Comparison of ENCODE assay signal across 18 cellular contexts in genomic region chr10:109250144-109250543, GRCh38.
DNase-seq lines count a peak whose midpoint lies in the region; ATAC-seq and TF ChIP-seq lines count a peak whose summit lies in the region.
"Had no signal": no experiment of that assay in that cellular context is flagged by ENCODE, and none has a peak within 500 bp of the region (broad histone marks: within the 10 kb centered on the region; RNA-seq: fewer than 3 reads in every experiment).

No MANE protein-coding gene starts in this region.

- no peak for TF ChIP-seq CTCF in mucosa of descending colon (IDR thresholded peaks at IDR 0.05)

- H3K9me3 ChIP-seq in mucosa of descending colon, result no peaks in the 10 kb centered on the region
- H3K9me3 ChIP-seq: BLaER1 treated with 17β-estradiol and CSF1 and Interleukin-3, amounts not matched to agents 10 nM and 100 nM; Caco-2 had no signal

- ATAC-seq in mucosa of descending colon, result peak; percentile 67
- no peak for ATAC-seq in GM19324 (IDR thresholded peaks at IDR 0.05; ENCODE audit: low FRiP score, unreplicated experiment)
- ATAC-seq: CD8-positive, alpha-beta T cell had no signal

- no peaks in the 10 kb centered on the region for H3K36me3 ChIP-seq in mucosa of descending colon (ENCODE audit: low read depth)
- H3K36me3 ChIP-seq: BLaER1 treated with 17β-estradiol and CSF1 and Interleukin-3, amounts not matched to agents 10 nM and 100 nM had no signal

- H3K4me3 ChIP-seq in mucosa of descending colon, result no peak overlapping the region
- H3K4me3 ChIP-seq: BLaER1 treated with 17β-estradiol and CSF1 and Interleukin-3, amounts not matched to agents 10 nM and 100 nM had no signal

- intact Hi-C loops in mucosa of descending colon (cut with DNase I, micrococcal nuclease), result no loop called here

- H3K4me1 ChIP-seq in mucosa of descending colon (ENCODE audit: low read depth), result peaks cover 6% of the 10 kb centered on the region
- H3K4me1 ChIP-seq: BLaER1 treated with 17β-estradiol and CSF1 and Interleukin-3, amounts not matched to agents 10 nM and 100 nM had no signal

- DNase-seq in mucosa of descending colon (peak in 1 of 3 donors; percentile 17), renal cortical epithelial cell (ENCODE audit: low read depth) (peak; percentile 13), DMS114 treated with DMSO at 0.1 percent for 48 hours (lab: John Stamatoyannopoulos, UW; ENCODE audit: unreplicated experiment) (no peak), ACHN (no peak)
- DNase-seq: 8988T; AML-193; Caco-2; Calu3; CD4-positive, alpha-beta T cell; CD8-positive, alpha-beta T cell; DMS153; DMS53; DMS79; DND-41; EL; GF-D8 had no signal

- in situ Hi-C loops in ACHN (cut with HindIII; ENCODE audit: low pct_ligation_motif_present, low pct_unique_long_range_greater_than_20kb, low sequenced_read_pairs), result no loop called here
